Comparison of ENCODE assay signal across 1 cellular context in genomic region chr5:140253985-140254384, GRCh38.
TF ChIP-seq lines count a peak whose summit lies in the region.

No MANE protein-coding gene starts in this region.

TF ChIP-seq in GM23338, 12 proteins besides CTCF, POLR2A, EP300 and RAD21 (continued from another document):
- no peak for TF ChIP-seq ETS1 (IDR thresholded peaks at IDR 0.05)
- TF ChIP-seq REST (IDR thresholded peaks at IDR 0.05; ENCODE audit: unreplicated experiment): no peak
- no peak for TF ChIP-seq NANOG (IDR thresholded peaks at IDR 0.05; ENCODE audit: borderline replicate concordance)
- no peak for TF ChIP-seq JUNB (IDR thresholded peaks at IDR 0.05; ENCODE audit: unreplicated experiment)
- no peak for TF ChIP-seq ZNF331 (CRISPR knock-in tag; IDR thresholded peaks at IDR 0.05; ENCODE audit: low read depth)
TF ChIP-seq in GM23338: peak in this region for 0.
